ENCODE assay signal across 8 cellular contexts in the genomic region with DNA sequence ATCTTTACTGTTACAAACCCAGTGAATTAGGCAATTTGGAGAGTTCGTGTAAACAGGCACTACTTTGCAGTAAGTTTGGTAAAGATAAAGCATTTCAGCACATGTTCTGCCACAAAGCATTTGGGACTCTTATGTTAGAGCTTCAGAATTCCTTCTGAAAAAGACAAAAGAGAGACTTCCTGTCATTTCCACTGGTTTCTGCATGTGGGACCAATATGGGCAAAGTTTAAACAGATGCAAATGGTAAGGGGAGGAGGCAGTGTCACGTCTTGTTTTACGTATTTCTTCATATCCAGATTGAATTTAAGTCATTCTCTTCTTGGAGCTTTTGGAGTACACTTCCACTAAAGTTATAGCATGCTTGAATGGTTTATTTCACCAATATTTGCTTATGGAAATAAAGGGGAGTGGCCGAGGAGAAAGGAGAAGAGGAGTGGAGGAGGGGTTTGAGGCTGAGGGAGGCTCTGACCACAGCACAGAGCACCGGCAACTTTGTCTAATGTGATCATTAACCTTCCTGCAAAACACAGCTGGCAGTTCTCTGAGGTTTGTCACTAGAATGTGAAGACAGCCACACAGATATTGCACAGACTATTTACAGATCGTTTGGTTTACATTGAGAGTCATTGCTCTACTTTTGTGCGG. TPM values are rescaled to one million over a fixed set of nuclear protein-coding genes. Genes with fewer than 3 reads are reported as not detected.
DNase-seq lines count a peak whose midpoint lies in the region; ATAC-seq and TF ChIP-seq lines count a peak whose summit lies in the region.

A gene with protein sequence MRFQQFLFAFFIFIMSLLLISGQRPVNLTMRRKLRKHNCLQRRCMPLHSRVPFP (plus strand): TSS at position 499 of the 645 bp plus-strand sequence. CDS start 154 bp downstream, outside the sequence.

- intact Hi-C loops in lower leg skin (cut with DNase I; ENCODE audit: low total_unique reads) = no loop called here

- 16 to 20% methylated on average over 7 of the region's 7 CpGs for WGBS in lower leg skin, 2 donors

- no peak within 1 kb of the TSS for H3K4me3 ChIP-seq in kidney epithelial cell (ENCODE audit: low read depth, low read length)
- H3K4me3 ChIP-seq in lower leg skin (ENCODE audit: low read depth, poor library complexity, severe bottlenecking) = no peak within 1 kb of the TSS

- DNase-seq in kidney epithelial cell (ENCODE audit: low read depth) (peak; percentile 18), lower leg skin (ENCODE audit: low spot score in 2 of 2) (no peak), epidermal melanocyte (ENCODE audit: insufficient read length, low spot score) (no peak), NCI-H2171 treated with DMSO at 0.1 percent for 48 hours (lab: John Stamatoyannopoulos, UW) (no peak)
- DNase-seq in activated CD4-positive, alpha-beta T cell treated with anti-CD3 and anti-CD28 coated beads for 48 hours = no peak

- H3K36me3 ChIP-seq in kidney epithelial cell (ENCODE audit: control insufficient read depth, insufficient read depth, low read length) = no peaks in the 10 kb centered on the region

- TF ChIP-seq POLR2A in lower leg skin (IDR thresholded peaks at IDR 0.05) = no peak

- H3K27me3 ChIP-seq in kidney epithelial cell (ENCODE audit: control insufficient read depth, insufficient read depth, low read length) = no peaks in the 10 kb centered on the region

- no peak for TF ChIP-seq CTCF in kidney epithelial cell (IDR thresholded peaks at IDR 0.05; ENCODE audit: insufficient read depth, low read length, poor library complexity, severe bottlenecking)
- no peak for TF ChIP-seq CTCF in lower leg skin (IDR thresholded peaks at IDR 0.05)

- ATAC-seq in GM18511 (IDR thresholded peaks at IDR 0.05; ENCODE audit: unreplicated experiment) = peak; percentile 99
- peak; percentile 100 for ATAC-seq in GM21825 (IDR thresholded peaks at IDR 0.05; ENCODE audit: unreplicated experiment)
- ATAC-seq in HG03575 (IDR thresholded peaks at IDR 0.05; ENCODE audit: extremely low read depth, insufficient number of reproducible peaks, low FRiP score, unreplicated experiment) = peak; percentile 96

RNA-seq across cellular contexts. Expression of the gene that starts here (rescaled TPM):
- total RNA-seq in kidney epithelial cell = not detected in 2 replicates
- under 1 TPM in 2 of 4 donors, not detected in 2; 0.22 to 0.51 TPM for total RNA-seq in lower leg skin

Comparison
In these comparisons a context has a peak if more than half of its experiments do, and no peak if none do; other contexts are left out.
1. Peak in DNase-seq in kidney epithelial cell; RNA of the gene not detected or under 1 TPM.